ENCODE assay signal across 25 cellular contexts in genomic region chr11:5737091-5737490, GRCh38. TPM values are rescaled to one million over a fixed set of nuclear protein-coding genes. Genes with fewer than 3 reads are reported as not detected.
DNase-seq lines count a peak whose midpoint lies in the region; ATAC-seq and TF ChIP-seq lines count a peak whose summit lies in the region.
"Had no signal": no experiment of that assay in that cellular context is flagged by ENCODE, and none has a peak within 500 bp of the region (broad histone marks: within the 10 kb centered on the region; RNA-seq: fewer than 3 reads in every experiment).

No MANE protein-coding gene starts in this region.

- TF ChIP-seq CTCF in HFFc6 (IDR thresholded peaks at IDR 0.05) (no peak), foreskin keratinocyte (conservative IDR thresholded peaks at IDR 0.05) (no peak), upper lobe of right lung (IDR thresholded peaks at IDR 0.05) (no peak), uterus (IDR thresholded peaks at IDR 0.05) (no peak)

- peaks cover 4% of the 10 kb centered on the region; the same call in 1 of the 2 replicates for H3K9me3 Mint-ChIP-seq in HFFc6
- no peaks in the 10 kb centered on the region for H3K9me3 Mint-ChIP-seq in activated CD8-positive, alpha-beta memory T cell treated with anti-CD3 and anti-CD28 coated beads, Interleukin-2, amount 10 ng/mL, durations not matched to agents 7 days and 5 days (ENCODE audit: low read depth)

- no peaks in the 10 kb centered on the region for H3K27me3 ChIP-seq in foreskin keratinocyte
- no peaks in the 10 kb centered on the region for H3K27me3 ChIP-seq in upper lobe of right lung
- H3K27me3 ChIP-seq in uterus: no peaks in the 10 kb centered on the region
- H3K27me3 ChIP-seq: neutrophil, tibial artery had no signal

- no peak overlapping the region for H3K4me3 Mint-ChIP-seq in HFFc6
- no peak overlapping the region for H3K4me3 Mint-ChIP-seq in activated CD8-positive, alpha-beta memory T cell treated with anti-CD3 and anti-CD28 coated beads, Interleukin-2, amount 10 ng/mL, durations not matched to agents 7 days and 5 days
- H3K4me3 Mint-ChIP-seq: activated CD4-positive, alpha-beta memory T cell treated with anti-CD3 and anti-CD28 coated beads, Interleukin-2, amount 10 ng/mL, durations not matched to agents 7 days and 5 days; activated naive CD4-positive, alpha-beta T cell treated with anti-CD3 and anti-CD28 coated beads for 36 hours; activated T-cell treated with anti-CD3 and anti-CD28 coated beads, Interleukin-2, amount 50 U/mL, for 24 hours had no signal

- ATAC-seq in foreskin keratinocyte: peak; percentile 57
- ATAC-seq in upper lobe of right lung: peak; percentile 30
- ATAC-seq in activated CD4-positive, CD25-positive, alpha-beta regulatory T cell treated with anti-CD3 and anti-CD28 coated beads, Interleukin-2, amount 50 U/mL, for 24 hours: no peak
- ATAC-seq in activated CD8-positive, alpha-beta memory T cell treated with anti-CD3 and anti-CD28 coated beads, Interleukin-2, amount 10 ng/mL, durations not matched to agents 7 days and 5 days: no peak
- ATAC-seq: left ventricle myocardium superior had no signal

- H3K36me3 ChIP-seq in upper lobe of right lung: no peaks in the 10 kb centered on the region
- no peaks in the 10 kb centered on the region for H3K36me3 ChIP-seq in uterus
- H3K36me3 ChIP-seq: neutrophil, tibial artery had no signal

- H3K36me3 Mint-ChIP-seq in HFFc6 (ENCODE audit: low read depth): no peaks in the 10 kb centered on the region
- H3K36me3 Mint-ChIP-seq in activated CD8-positive, alpha-beta memory T cell treated with anti-CD3 and anti-CD28 coated beads, Interleukin-2, amount 10 ng/mL, durations not matched to agents 7 days and 5 days: no peaks in the 10 kb centered on the region

- peaks cover 1% of the 10 kb centered on the region; the same call in 1 of the 2 replicates for H3K27me3 Mint-ChIP-seq in HFFc6 (ENCODE audit: insufficient read depth)
- peaks cover 3% of the 10 kb centered on the region for H3K27me3 Mint-ChIP-seq in activated CD8-positive, alpha-beta memory T cell treated with anti-CD3 and anti-CD28 coated beads, Interleukin-2, amount 10 ng/mL, durations not matched to agents 7 days and 5 days
- H3K27me3 Mint-ChIP-seq: activated T-cell treated with anti-CD3 and anti-CD28 coated beads, Interleukin-2, amount 50 U/mL, for 24 hours had no signal

- CTCF ChIA-PET in activated CD8-positive, alpha-beta memory T cell treated with anti-CD3 and anti-CD28 coated beads, Interleukin-2, amount 10 ng/mL, durations not matched to agents 7 days and 5 days (lab: Charles Lee): interaction anchor here (1.2 kb wide), 1 partner anchor 24 kb away, joined by 3 read pairs; a partner anchor contains a TSS

- H3K4me1 Mint-ChIP-seq in HFFc6 (ENCODE audit: low read depth): peaks cover 25% of the 10 kb centered on the region
- no peaks in the 10 kb centered on the region for H3K4me1 Mint-ChIP-seq in activated CD8-positive, alpha-beta memory T cell treated with anti-CD3 and anti-CD28 coated beads, Interleukin-2, amount 10 ng/mL, durations not matched to agents 7 days and 5 days
- H3K4me1 Mint-ChIP-seq: activated CD4-positive, alpha-beta memory T cell treated with anti-CD3 and anti-CD28 coated beads, Interleukin-2, amount 10 ng/mL, durations not matched to agents 7 days and 5 days had no signal

- H3K27ac Mint-ChIP-seq in HFFc6: no peak overlapping the region
- H3K27ac Mint-ChIP-seq in activated CD8-positive, alpha-beta memory T cell treated with anti-CD3 and anti-CD28 coated beads, Interleukin-2, amount 10 ng/mL, durations not matched to agents 7 days and 5 days: no peak overlapping the region
- H3K27ac Mint-ChIP-seq: activated CD4-positive, alpha-beta memory T cell treated with anti-CD3 and anti-CD28 coated beads, Interleukin-2, amount 10 ng/mL, durations not matched to agents 7 days and 5 days; activated naive CD4-positive, alpha-beta T cell treated with anti-CD3 and anti-CD28 coated beads for 36 hours; activated T-cell treated with anti-CD3 and anti-CD28 coated beads, Interleukin-2, amount 50 U/mL, for 24 hours had no signal

- H3K9me3 ChIP-seq in upper lobe of right lung (no peaks in the 10 kb centered on the region), uterus (peaks cover 0 to 5% of the 10 kb centered on the region in 2 donors)
- H3K9me3 ChIP-seq: neutrophil had no signal

- intact Hi-C loops in upper lobe of right lung (cut with DNase I): no loop called here
- intact Hi-C loops in uterus (cut with DNase I; ENCODE audit: low total_unique reads): no loop called here

- no peaks in the 10 kb centered on the region for H3K4me1 ChIP-seq in foreskin keratinocyte
- no peaks in the 10 kb centered on the region for H3K4me1 ChIP-seq in upper lobe of right lung
- H3K4me1 ChIP-seq in uterus: no peaks in the 10 kb centered on the region
- H3K4me1 ChIP-seq: tibial artery had no signal

- DNase-seq in HFFc6 (peak; percentile 8), astrocyte of the hippocampus (ENCODE audit: low read depth, low spot score) (peak; percentile 26), foreskin keratinocyte (peak in 1 of 2 donors; percentile 43), upper lobe of right lung (no peak), uterus (no peak)
- no peak for DNase-seq in activated CD8-positive, alpha-beta memory T cell treated with anti-CD3 and anti-CD28 coated beads, Interleukin-2, amount 10 ng/mL, durations not matched to agents 7 days and 5 days
- DNase-seq: activated CD4-positive, alpha-beta memory T cell treated with anti-CD3 and anti-CD28 coated beads, Interleukin-2, amount 10 ng/mL, durations not matched to agents 7 days and 5 days; activated naive CD4-positive, alpha-beta T cell treated with anti-CD3 and anti-CD28 coated beads for 36 hours; activated T-cell treated with anti-CD3 and anti-CD28 coated beads, Interleukin-2, amount 50 U/mL, for 24 hours; aorta; GOT3; left ventricle myocardium superior; NCI-H1417 treated with DMSO at 0.1 percent for 48 hours; NCI-H526; retina; SHP77; stimulated activated naive CD4-positive, alpha-beta T cell treated with Interleukin-2 at 50 U/mL for 16 hours; tibial artery had no signal

- H3K27ac ChIP-seq in foreskin keratinocyte (no peak overlapping the region), upper lobe of right lung (no peak overlapping the region), uterus (no peak overlapping the region)
- H3K27ac ChIP-seq: coronary artery, neutrophil, tibial artery had no signal

- no peak for TF ChIP-seq POLR2A in uterus (IDR thresholded peaks at IDR 0.05)

- no peak overlapping the region for H3K4me3 ChIP-seq in upper lobe of right lung
- no peak overlapping the region for H3K4me3 ChIP-seq in uterus
- H3K4me3 ChIP-seq: coronary artery, tibial artery had no signal

RNA-seq across cellular contexts. Expression of gene OR56B1, which starts 0.8 kb away (rescaled TPM):
- not detected for total RNA-seq in HFFc6 (2021; fragmentation: NEBNext Ultra II Directional; extraction: Animal tissue kit (Norgen Biotek cat#: 25700))
- not detected in 2 replicates for total RNA-seq in foreskin keratinocyte
- polyA plus RNA-seq in foreskin keratinocyte: not detected in 2 replicates
- total RNA-seq in upper lobe of right lung: 0.17 TPM
- total RNA-seq in activated CD8-positive, alpha-beta memory T cell treated with anti-CD3 and anti-CD28 coated beads, Interleukin-2, amount 10 ng/mL, durations not matched to agents 7 days and 5 days: under 1 TPM; 0.28 to 0.41 TPM
- total RNA-seq in uterus: under 1 TPM in 1 of 4 donors, not detected in 3; 0.79 TPM
- total RNA-seq: endothelial cell of umbilical vein, left ventricle myocardium superior, mucosa of gallbladder had no signal
- polyA plus RNA-seq: aorta, BJ, endothelial cell of umbilical vein had no signal

RNA-seq across cellular contexts. Expression of gene OR52N4, which starts 17.0 kb away (rescaled TPM):
- not detected for total RNA-seq in HFFc6 (2021; fragmentation: NEBNext Ultra II Directional; extraction: Animal tissue kit (Norgen Biotek cat#: 25700))
- total RNA-seq in foreskin keratinocyte: not detected in 2 replicates
- polyA plus RNA-seq in foreskin keratinocyte: not detected in 2 replicates
- total RNA-seq in upper lobe of right lung: 0.93 TPM
- total RNA-seq in activated CD8-positive, alpha-beta memory T cell treated with anti-CD3 and anti-CD28 coated beads, Interleukin-2, amount 10 ng/mL, durations not matched to agents 7 days and 5 days: under 1 TPM; 0.23 to 0.67 TPM
- 1 to 10 TPM in 1 of 4 donors, not detected in 3; 1.9 TPM for total RNA-seq in uterus
- total RNA-seq: endothelial cell of umbilical vein, left ventricle myocardium superior, mucosa of gallbladder had no signal

RNA-seq across cellular contexts. Expression of gene OR52N5, which starts 46.1 kb away (rescaled TPM):
- total RNA-seq in HFFc6 (2021; fragmentation: NEBNext Ultra II Directional; extraction: Animal tissue kit (Norgen Biotek cat#: 25700)): not detected
- total RNA-seq in foreskin keratinocyte (not detected in 2 replicates), upper lobe of right lung (not detected), uterus (under 1 TPM in 1 of 4 donors, not detected in 3; 0.14 TPM)
- polyA plus RNA-seq in foreskin keratinocyte: not detected in 2 replicates
- total RNA-seq in activated CD8-positive, alpha-beta memory T cell treated with anti-CD3 and anti-CD28 coated beads, Interleukin-2, amount 10 ng/mL, durations not matched to agents 7 days and 5 days: not detected
- total RNA-seq: activated CD4-positive, alpha-beta memory T cell treated with anti-CD3 and anti-CD28 coated beads, Interleukin-2, amount 10 ng/mL, durations not matched to agents 7 days and 5 days; activated naive CD4-positive, alpha-beta T cell treated with anti-CD3 and anti-CD28 coated beads for 36 hours; aorta; endothelial cell of umbilical vein; left ventricle myocardium superior; mucosa of gallbladder; T-helper 1 cell treated with Interleukin-12 subunit alpha and Interleukin-12 subunit beta and Interleukin-4 antibody, amounts not matched to agents 30 ng/mL and 1 ng/mL, for 36 hours had no signal
- polyA plus RNA-seq: aorta, BJ, endothelial cell of umbilical vein had no signal

RNA-seq across cellular contexts. Expression of gene TRIM22, which starts 47.5 kb away (rescaled TPM):
- 100 to 1,000 TPM in 5 of 6 experiments, 10 to 100 TPM in 1; 77.9 to 131 (median 118) TPM for total RNA-seq in HFFc6 (2021; fragmentation: NEBNext Ultra II Directional; extraction: Animal tissue kit (Norgen Biotek cat#: 25700))
- total RNA-seq in foreskin keratinocyte (63.6 and 69.6 TPM in 2 replicates), upper lobe of right lung (203 TPM), uterus (10 to 100 TPM; 10.9 to 64.8 (median 25.4) TPM)
- polyA plus RNA-seq in foreskin keratinocyte: 25.3 and 28.2 TPM in 2 replicates
- 100 to 1,000 TPM; 139 to 238 TPM for total RNA-seq in activated CD8-positive, alpha-beta memory T cell treated with anti-CD3 and anti-CD28 coated beads, Interleukin-2, amount 10 ng/mL, durations not matched to agents 7 days and 5 days

RNA-seq across cellular contexts. Expression of gene TRIM5, which starts 52.2 kb away (rescaled TPM):
- total RNA-seq in HFFc6 (2021; fragmentation: NEBNext Ultra II Directional; extraction: Animal tissue kit (Norgen Biotek cat#: 25700)): 10 to 100 TPM; 35.7 to 49.4 (median 43.5) TPM
- total RNA-seq in foreskin keratinocyte (37.2 and 48.4 TPM in 2 replicates), upper lobe of right lung (44.4 TPM), uterus (10 to 100 TPM in 3 of 4 donors, 1 to 10 TPM in 1; 4.4 to 50.4 (median 37.4) TPM)
- polyA plus RNA-seq in foreskin keratinocyte: 16.0 and 18.2 TPM in 2 replicates
- total RNA-seq in activated CD8-positive, alpha-beta memory T cell treated with anti-CD3 and anti-CD28 coated beads, Interleukin-2, amount 10 ng/mL, durations not matched to agents 7 days and 5 days: 10 to 100 TPM; 25.0 to 35.4 TPM

Comparison
In these comparisons a context has a peak if more than half of its experiments do, and no peak if none do; other contexts are left out.
1. DNase-seq: peak in HFFc6 (single experiment) and astrocyte of the hippocampus (single experiment); none in upper lobe of right lung (single experiment), activated CD8-positive, alpha-beta memory T cell treated with anti-CD3 and anti-CD28 coated beads, Interleukin-2, amount 10 ng/mL, durations not matched to agents 7 days and 5 days (single experiment) and uterus (0 of 2).
2. ATAC-seq: peak in foreskin keratinocyte (single experiment) and upper lobe of right lung (single experiment); none in activated CD4-positive, CD25-positive, alpha-beta regulatory T cell treated with anti-CD3 and anti-CD28 coated beads, Interleukin-2, amount 50 U/mL, for 24 hours (0 of 2) and activated CD8-positive, alpha-beta memory T cell treated with anti-CD3 and anti-CD28 coated beads, Interleukin-2, amount 10 ng/mL, durations not matched to agents 7 days and 5 days (single experiment).